In the genomic region with DNA sequence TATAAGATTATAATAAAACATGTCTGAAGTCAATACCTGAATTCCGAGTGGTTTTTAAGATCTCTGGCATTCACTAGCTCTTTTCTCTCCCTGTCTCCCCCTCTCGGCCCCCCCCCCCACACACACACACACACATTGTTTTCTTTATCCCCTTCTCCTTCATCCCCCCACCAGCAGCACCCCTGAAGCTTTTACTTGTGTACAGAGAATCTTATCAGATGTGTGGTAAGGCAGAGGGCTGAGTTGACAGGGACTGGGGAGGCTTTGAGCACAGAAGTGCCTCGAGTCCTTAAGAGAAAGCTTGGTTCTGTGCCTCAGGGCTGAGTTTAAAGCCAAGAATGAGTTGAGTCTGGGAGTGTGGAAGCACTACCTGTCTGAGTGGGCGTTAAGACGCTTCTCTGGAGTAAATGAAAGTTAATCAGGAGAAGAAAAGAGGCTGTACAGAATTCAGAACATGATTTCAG, we compare ENCODE assay signal across 8 cellular contexts. TPM values are rescaled to one million over a fixed set of nuclear protein-coding genes. Genes with fewer than 3 reads are reported as not detected.
A peak's percentile ranks its signal among the peaks of the same experiment; 100 is the strongest.
DNase-seq lines count a peak whose midpoint lies in the region; ATAC-seq, FAIRE-seq and TF ChIP-seq lines count a peak whose summit lies in the region.

No MANE protein-coding gene starts in this region.

- H3K4me3 ChIP-seq in cardiac muscle cell, result peak overlapping the region; percentile 78
- H3K4me3 ChIP-seq in K562, result peak overlapping the region; percentile 60; the same call in 1 of the 2 replicates
- peak overlapping the region; percentile 73 to 100 (median 100) for H3K4me3 ChIP-seq in HepG2 (replicated peaks in 1 of 3; ENCODE audit: insufficient read depth in 1 of 3, low read depth in 2 of 3, low read length in 3 of 3)
- peak overlapping the region; percentile 74 to 82 (median 80) for H3K4me3 ChIP-seq in stomach

- H3K36me3 ChIP-seq in cardiac muscle cell, result no peaks in the 10 kb centered on the region
- no peaks in the 10 kb centered on the region for H3K36me3 ChIP-seq in K562 (ENCODE audit: control insufficient read depth, insufficient read depth, low read length)
- no peaks in the 10 kb centered on the region for H3K36me3 ChIP-seq in HepG2 (replicated peaks in 1 of 2; ENCODE audit: control insufficient read depth in 1 of 2, insufficient read depth in 2 of 2, low read length in 2 of 2)
- H3K36me3 ChIP-seq in stomach, result no peaks in the 10 kb centered on the region

- FAIRE-seq in RCC 7860 (lab: Jason Lieb, UNC) (no peak), K562 (lab: Jason Lieb, UNC) (peak; percentile 86), HepG2 (lab: Jason Lieb, UNC) (no peak)

- DNase-seq in cardiac muscle cell (ENCODE audit: low read depth in 1 of 2, low spot score in 1 of 2), result peak; percentile 43 to 61
- DNase-seq in left cardiac atrium, result no peak
- peak; percentile 30 for DNase-seq in RCC 7860 (ENCODE audit: low spot score)
- peak in 3 of 4 experiments; percentile 23 to 72 (median 67) for DNase-seq in K562 (ENCODE audit: extremely low read depth in 1 of 4, low spot score in 3 of 4)
- DNase-seq in HepG2 (ENCODE audit: low spot score), result peak; percentile 63
- no peak for DNase-seq in stomach

- POLR2A ChIA-PET in K562 (lab: Yijun Ruan, JAX) (interaction anchor here (0.6 to 1.3 kb wide), 11 partner anchors 8 to 377 kb away, joined by 3 to 13 read pairs (median 4); no protein-coding TSS in a partner anchor), HepG2 (lab: Yijun Ruan, JAX) (interaction anchor here (0.6 to 1.8 kb wide), 17 partner anchors 22 to 1334 kb away, joined by 3 to 37 read pairs (median 5); no protein-coding TSS in a partner anchor)

- BruUV-seq in K562 (replicated peaks; lab: Mats Ljungman, UMichigan) (no TSS peak), HepG2 (replicated peaks; lab: Mats Ljungman, UMichigan) (no TSS peak)

- H3K27ac ChIP-seq in cardiac muscle cell (peak overlapping the region; percentile 81), K562 (ENCODE audit: extremely low read depth, low read depth, low read length) (peak overlapping the region; percentile 70), HepG2 (ENCODE audit: extremely low read length, insufficient read depth, low read length) (peak overlapping the region; percentile 67), stomach (peak overlapping the region; percentile 73 to 98 (median 84))

- TF ChIP-seq RAD21 in K562 (CRISPR knock-in tag; conservative IDR thresholded peaks at IDR 0.05 in 1 of 2, IDR thresholded peaks at IDR 0.05 in 1 of 2) (no peak), HepG2 (CRISPR knock-in tag; IDR thresholded peaks at IDR 0.05) (no peak)

- H3K9ac ChIP-seq in K562 (ENCODE audit: insufficient read depth in 1 of 2, low read depth in 2 of 2, low read length in 2 of 2), result peak overlapping the region; percentile 73 to 91
- H3K9ac ChIP-seq in HepG2 (ENCODE audit: insufficient read depth, low read depth, low read length), result peak overlapping the region; percentile 70

- WGBS in K562 (ENCODE audit: insufficient coverage, low coverage, missing lambda C conversion rate), result 6% methylated on average over 4 of the region's 5 CpGs
- 4% methylated on average over 5 of the region's 5 CpGs for WGBS in HepG2 (ENCODE audit: low lambda C conversion rate)
- WGBS in stomach, 5 donors, result 12 to 25% (median 15%) methylated on average over 5 of the region's 5 CpGs

- peaks cover 13% of the 10 kb centered on the region for H3K4me1 ChIP-seq in cardiac muscle cell (ENCODE audit: low read depth)
- peaks cover 27 to 32% of the 10 kb centered on the region in 2 experiments for H3K4me1 ChIP-seq in K562 (replicated peaks in 1 of 2; ENCODE audit: control insufficient read depth in 2 of 2, insufficient read depth in 2 of 2, low read length in 2 of 2)
- peaks cover 18% of the 10 kb centered on the region for H3K4me1 ChIP-seq in HepG2 (ENCODE audit: insufficient read depth, low read length)
- H3K4me1 ChIP-seq in stomach, result peaks cover 24 to 45% (median 38%) of the 10 kb centered on the region in 4 donors

- H3K4me2 ChIP-seq in K562 (ENCODE audit: insufficient read depth, low read length) (peak overlapping the region; percentile 71), HepG2 (ENCODE audit: low read depth, low read length) (peak overlapping the region; percentile 97)

- no peaks in the 10 kb centered on the region for H3K9me1 ChIP-seq in K562 (ENCODE audit: control insufficient read depth, insufficient read depth, low read length)

- TF ChIP-seq CTCF in cardiac muscle cell (IDR thresholded peaks at IDR 0.05; ENCODE audit: low read depth, low read length) (no peak), K562 (IDR thresholded peaks at IDR 0.05 in 2 of 3, conservative IDR thresholded peaks at IDR 0.05 in 1 of 3; ENCODE audit: insufficient read depth in 2 of 3, low read depth in 1 of 3, low read length in 3 of 3) (no peak), HepG2 (CRISPR knock-in tag; IDR thresholded peaks at IDR 0.05) (no peak), stomach (IDR thresholded peaks at IDR 0.05) (no peak)

- H4K20me1 ChIP-seq in K562 (replicated peaks; ENCODE audit: control insufficient read depth, insufficient read depth, low read length), result peaks cover 6% of the 10 kb centered on the region
- H4K20me1 ChIP-seq in HepG2 (ENCODE audit: insufficient read depth, low read length), result peaks cover 21% of the 10 kb centered on the region

- intact Hi-C loops in left cardiac atrium (cut with DNase I), result loop anchor here (5.0 to 10.0 kb wide), 3 partner anchors 250 to 682 kb away; no protein-coding TSS in a partner anchor
- intact Hi-C loops in K562 (cut with micrococcal nuclease), result loop anchor here (2.0 to 10.0 kb wide), 5 partner anchors 40 to 1590 kb away; no protein-coding TSS in a partner anchor
- intact Hi-C loops in HepG2 (cut with micrococcal nuclease; ENCODE audit: unreplicated experiment), result loop anchor here (5.0 kb wide), 2 partner anchors 272 to 1587 kb away; no protein-coding TSS in a partner anchor
- intact Hi-C loops in stomach (cut with DNase I; ENCODE audit: low total_unique reads), result no loop called here

- CTCF ChIA-PET in K562 (lab: Yijun Ruan, JAX; ENCODE audit: low intra/inter-chr PET ratio) (interaction anchor here (0.6 to 2.7 kb wide), 2 partner anchors 159 to 169 kb away, joined by 3 to 41 read pairs; no protein-coding TSS in a partner anchor), HepG2 (lab: Yijun Ruan, JAX; ENCODE audit: low intra/inter-chr PET ratio, low total read pairs) (interaction anchor here (0.8 to 4.6 kb wide), 4 partner anchors 54 to 159 kb away, joined by 3 to 56 read pairs (median 9); no protein-coding TSS in a partner anchor)

- ATAC-seq in left cardiac atrium, result no peak
- ATAC-seq in K562, result peak; percentile 33
- ATAC-seq in HepG2, result peak; percentile 0; the same call in 1 of the 3 replicates
- ATAC-seq in HG03378 (IDR thresholded peaks at IDR 0.05; ENCODE audit: unreplicated experiment), result no peak
- no peak for ATAC-seq in GM18498 (IDR thresholded peaks at IDR 0.05; ENCODE audit: unreplicated experiment)

- H3K9me3 ChIP-seq in cardiac muscle cell (ENCODE audit: low read depth), result no peaks in the 10 kb centered on the region
- no peaks in the 10 kb centered on the region; the same call in 1 of the 2 replicates for H3K9me3 ChIP-seq in K562 (replicated peaks; ENCODE audit: control insufficient read depth, insufficient read depth, low read depth, low read length)
- no peaks in the 10 kb centered on the region for H3K9me3 ChIP-seq in HepG2 (ENCODE audit: low read length)
- no peaks in the 10 kb centered on the region for H3K9me3 ChIP-seq in stomach

- TF ChIP-seq POLR2A in K562 (conservative IDR thresholded peaks at IDR 0.05) (no peak; the same call in 1 of the 2 replicates), HepG2 (IDR thresholded peaks at IDR 0.05; ENCODE audit: insufficient read depth in 1 of 2, low read depth in 2 of 2, low read length in 2 of 2) (peak in 1 of 2 experiments; percentile 93; a peak in 2 of 4 replicates), stomach (IDR thresholded peaks at IDR 0.05) (no peak)

- peaks cover 23% of the 10 kb centered on the region for H3K79me2 ChIP-seq in K562 (ENCODE audit: control insufficient read depth, insufficient read depth, low read length)
- H3K79me2 ChIP-seq in HepG2 (ENCODE audit: insufficient read depth, low read length), result peaks cover 34% of the 10 kb centered on the region

- H2AFZ ChIP-seq in K562 (ENCODE audit: low read depth, low read length) (peak overlapping the region; percentile 87), HepG2 (ENCODE audit: low read length) (no peak overlapping the region)

- in situ Hi-C loops in K562 (cut with MboI), result loop anchor here (10.0 to 25.0 kb wide), 4 partner anchors 410 to 1597 kb away; no protein-coding TSS in a partner anchor
- in situ Hi-C loops in HepG2 (cut with HindIII; ENCODE audit: extremely low pct_ligation_motif_present, low pct_unique_long_range_greater_than_20kb), result no loop called here

- TF ChIP-seq EP300 in K562 (IDR thresholded peaks at IDR 0.05; ENCODE audit: low read length) (no peak), HepG2 (IDR thresholded peaks at IDR 0.05; ENCODE audit: low read depth in 2 of 2, low read length in 2 of 2) (no peak), HepG2 (CRISPR knock-in tag; IDR thresholded peaks at IDR 0.05; ENCODE audit: borderline replicate concordance) (no peak), stomach (IDR thresholded peaks at IDR 0.05) (no peak)

- H3K27me3 ChIP-seq in cardiac muscle cell, result no peaks in the 10 kb centered on the region
- no peaks in the 10 kb centered on the region for H3K27me3 ChIP-seq in K562 (ENCODE audit: control insufficient read depth in 2 of 2, insufficient read depth in 2 of 2, low read length in 2 of 2)
- peaks cover 0 to 8% of the 10 kb centered on the region in 2 experiments; a peak in 1 of 5 replicates for H3K27me3 ChIP-seq in HepG2 (ENCODE audit: control insufficient read depth in 1 of 2, insufficient read depth in 2 of 2, low read length in 2 of 2)
- H3K27me3 ChIP-seq in stomach, result peaks cover 0 to 10% (median 0%) of the 10 kb centered on the region in 3 donors

RNA-seq across cellular contexts. Expression of a gene that starts 2.6 kb away (rescaled TPM):
- 626 and 780 TPM in 2 replicates for total RNA-seq in cardiac muscle cell
- 409 and 527 TPM in 2 replicates for polyA plus RNA-seq in cardiac muscle cell
- total RNA-seq in left cardiac atrium, result 10 to 100 TPM; 47.5 to 68.2 TPM
- 13.4 and 28.3 TPM in 2 replicates for total RNA-seq in K562 (2011; cell fraction: chromatin; rRNA removed; ENCODE audit: low replicate concordance)
- total RNA-seq in K562 (2011; cell fraction: nucleolus; rRNA removed), result 27.2 and 33.5 TPM in 2 replicates
- 24.2 and 26.6 TPM in 2 replicates for total RNA-seq in K562 (2011; cell fraction: nucleoplasm; rRNA removed)
- total RNA-seq in K562 (2014; rRNA removed), result 11.3 and 16.6 TPM in 2 replicates
- 9.3 and 11.0 TPM in 2 replicates for total RNA-seq in K562 (2014; rRNA removed; fragmentation: Illumina TruSeq; extraction: Trizol)
- 6.2 and 8.0 TPM in 2 replicates for total RNA-seq in K562 (2015; rRNA removed; fragmentation: Illumina TruSeq; extraction: Trizol)
- 8.3 and 11.1 TPM in 2 replicates for total RNA-seq in K562 (2021)
- polyA plus RNA-seq in K562 (2011; rRNA removed), result 16.7 and 29.0 TPM in 2 replicates
- polyA plus RNA-seq in K562 (2011; cell fraction: cytosol; rRNA removed), result 22.2 and 66.4 TPM in 2 replicates
- polyA plus RNA-seq in K562 (2011; cell fraction: nucleus; rRNA removed), result 29.5 and 79.3 TPM in 2 replicates
- polyA plus RNA-seq in K562 (2012), result 20.6 and 22.3 TPM in 2 replicates
- polyA plus RNA-seq in K562 (2014; fragmentation: Illumina TruSeq; extraction: Trizol), result 14.9 and 20.5 TPM in 2 replicates
- polyA plus RNA-seq in K562 (2014; fragmentation: Nextera tagmentation; extraction: Ambion mirVana), result 10 to 100 TPM; 17.4 to 23.1 TPM
- polyA plus RNA-seq in K562 (2014; rRNA removed), result 28.8 and 35.7 TPM in 2 replicates
- polyA minus RNA-seq in K562 (2011; rRNA and poly(A)+ RNA removed), result 8.8 and 21.6 TPM in 2 replicates
- polyA minus RNA-seq in K562 (2011; cell fraction: cytosol; rRNA and poly(A)+ RNA removed), result 6.0 and 9.3 TPM in 2 replicates
- polyA minus RNA-seq in K562 (2011; cell fraction: nucleus; rRNA and poly(A)+ RNA removed), result 38.2 and 39.5 TPM in 2 replicates
- total RNA-seq in HepG2 (2016; rRNA removed; fragmentation: Illumina TruSeq; extraction: Trizol), result 214 and 258 TPM in 2 replicates
- total RNA-seq in HepG2 (2016; cell fraction: cytosol; rRNA removed; fragmentation: Illumina TruSeq; extraction: Trizol; ENCODE audit: low read depth), result 123 and 125 TPM in 2 replicates
- 231 and 299 TPM in 2 replicates for total RNA-seq in HepG2 (2016; cell fraction: insoluble cytoplasmic fraction; rRNA removed; fragmentation: Illumina TruSeq; extraction: Trizol)
- 120 and 130 TPM in 2 replicates for total RNA-seq in HepG2 (2016; cell fraction: membrane; rRNA removed; fragmentation: Illumina TruSeq; extraction: Trizol)
- 161 and 168 TPM in 2 replicates for total RNA-seq in HepG2 (2016; cell fraction: nucleus; rRNA removed; fragmentation: Illumina TruSeq; extraction: Trizol)
- 610 and 719 TPM in 2 replicates for polyA plus RNA-seq in HepG2 (2011; rRNA removed)
- 553 and 655 TPM in 2 replicates for polyA plus RNA-seq in HepG2 (2011; cell fraction: cytosol; rRNA removed)
- 354 and 556 TPM in 2 replicates for polyA plus RNA-seq in HepG2 (2011; cell fraction: nucleus; rRNA removed)
- polyA plus RNA-seq in HepG2 (2012), result 144 and 150 TPM in 2 replicates
- polyA plus RNA-seq in HepG2 (2016; cell fraction: cytosol; fragmentation: Illumina TruSeq; extraction: Trizol; ENCODE audit: low read depth), result 39.6 and 40.9 TPM in 2 replicates
- 355 and 371 TPM in 2 replicates for polyA plus RNA-seq in HepG2 (2016; cell fraction: insoluble cytoplasmic fraction; fragmentation: Illumina TruSeq; extraction: Trizol; ENCODE audit: low read depth)
- polyA plus RNA-seq in HepG2 (2016; cell fraction: membrane; fragmentation: Illumina TruSeq; extraction: Trizol; ENCODE audit: low read depth), result 61.5 and 69.8 TPM in 2 replicates
- polyA plus RNA-seq in HepG2 (2016; cell fraction: nucleus; fragmentation: Illumina TruSeq; extraction: Trizol; ENCODE audit: insufficient read depth, low read depth), result 375 and 408 TPM in 2 replicates
- 143 and 451 TPM in 2 replicates for polyA minus RNA-seq in HepG2 (2011; rRNA and poly(A)+ RNA removed; ENCODE audit: low replicate concordance)
- 138 and 177 TPM in 2 replicates for polyA minus RNA-seq in HepG2 (2011; cell fraction: cytosol; rRNA and poly(A)+ RNA removed)
- polyA minus RNA-seq in HepG2 (2011; cell fraction: nucleus; rRNA and poly(A)+ RNA removed), result 115 and 276 TPM in 2 replicates
- total RNA-seq in stomach, result 100 to 1,000 TPM in 4 of 5 donors, 10 to 100 TPM in 1; 89.8 to 255 (median 176) TPM
- 10 to 100 TPM; 40.6 to 67.2 (median 57.6) TPM for polyA plus RNA-seq in stomach

Comparison
In these comparisons a context has a peak if more than half of its experiments do, and no peak if none do; other contexts are left out.
1. DNase-seq: peak in cardiac muscle cell (2 of 2), RCC 7860 (single experiment), K562 (3 of 4) and HepG2 (single experiment); none in left cardiac atrium (single experiment) and stomach (single experiment).
2. ATAC-seq: peak in K562 (single experiment) and HepG2 (single experiment); none in left cardiac atrium (0 of 2), HG03378 (single experiment) and GM18498 (single experiment).
3. Peak in every context shown above with its lines, with median percentiles within 50 percentile points of each other: H3K27ac ChIP-seq and H3K4me3 ChIP-seq.